Comparison of ENCODE assay signal across 22 cellular contexts in genomic region chr1:246373828-246374569, GRCh38.
"Had no signal": no experiment of that assay in that cellular context is flagged by ENCODE, and none has a peak within 500 bp of the region (broad histone marks: within the 10 kb centered on the region; RNA-seq: fewer than 3 reads in every experiment).

No MANE protein-coding gene starts in this region.

- H3K36me3 Mint-ChIP-seq: activated naive CD4-positive, alpha-beta T cell treated with anti-CD3 and anti-CD28 coated beads, Interleukin-2, amount 10 ng/mL, durations not matched to agents 7 days and 5 days; naive B cell had no signal

- H3K27me3 Mint-ChIP-seq: activated CD4-positive, alpha-beta memory T cell treated with anti-CD3 and anti-CD28 coated beads for 36 hours; activated naive CD4-positive, alpha-beta T cell treated with anti-CD3 and anti-CD28 coated beads, Interleukin-2, amount 10 ng/mL, durations not matched to agents 7 days and 5 days; naive B cell; progenitor cell of endocrine pancreas; stimulated activated naive B cell treated with anti-CD40 and anti-IgM and Interleukin-4, amounts not matched to agents 10 μg/mL and 1 μg/mL and 100 μg/mL, for 72 hours; type B pancreatic cell had no signal

- H3K4me3 Mint-ChIP-seq: activated CD4-positive, alpha-beta memory T cell treated with anti-CD3 and anti-CD28 coated beads for 36 hours; activated naive CD4-positive, alpha-beta T cell treated with anti-CD3 and anti-CD28 coated beads, Interleukin-2, amount 10 ng/mL, durations not matched to agents 7 days and 5 days; naive B cell; stimulated activated naive B cell treated with anti-CD40 and anti-IgM and Interleukin-4, amounts not matched to agents 10 μg/mL and 1 μg/mL and 100 μg/mL, for 72 hours; T-helper 1 cell treated with Interleukin-12 subunit alpha and Interleukin-12 subunit beta and Interleukin-4 antibody, amounts not matched to agents 30 μg/mL and 1 μg/mL, for 36 hours; type B pancreatic cell had no signal

- DNase-seq: activated CD4-positive, alpha-beta memory T cell treated with anti-CD3 and anti-CD28 coated beads for 36 hours; activated CD4-positive, alpha-beta T cell treated with anti-CD3 and anti-CD28 coated beads for 48 hours; activated effector memory CD4-positive, alpha-beta T cell treated with anti-CD3 and anti-CD28 coated beads, Interleukin-2, amount 50 U/mL, for 16 hours; activated naive CD4-positive, alpha-beta T cell treated with anti-CD3 and anti-CD28 coated beads, Interleukin-2, amount 10 ng/mL, durations not matched to agents 7 days and 5 days; amygdala; cerebellar nuclear complex; cortex of kidney; heart left ventricle; islet precursor cell; left cardiac atrium; naive B cell; retina; sigmoid colon; stimulated activated CD4-positive, alpha-beta T cell treated with anti-CD3 and anti-CD28 coated beads, Interleukin-15, amount 100 ng/mL, for 24 hours; stimulated activated CD8-positive, alpha-beta memory T cell treated with anti-CD3 and anti-CD28 coated beads, Interleukin-4, amount 100 ng/mL, for 48 hours; stimulated activated naive B cell treated with anti-CD40 and anti-IgM and Interleukin-4, amounts not matched to agents 10 μg/mL and 1 μg/mL and 100 μg/mL, for 72 hours had no signal

- H3K27ac Mint-ChIP-seq: activated CD4-positive, alpha-beta memory T cell treated with anti-CD3 and anti-CD28 coated beads for 36 hours; activated naive CD4-positive, alpha-beta T cell treated with anti-CD3 and anti-CD28 coated beads, Interleukin-2, amount 10 ng/mL, durations not matched to agents 7 days and 5 days; progenitor cell of endocrine pancreas; stimulated activated naive B cell treated with anti-CD40 and anti-IgM and Interleukin-4, amounts not matched to agents 10 μg/mL and 1 μg/mL and 100 μg/mL, for 72 hours; T-helper 1 cell treated with Interleukin-12 subunit alpha and Interleukin-12 subunit beta and Interleukin-4 antibody, amounts not matched to agents 30 μg/mL and 1 μg/mL, for 36 hours; type B pancreatic cell had no signal

- H3K4me3 ChIP-seq: gastroesophageal sphincter, heart left ventricle, sigmoid colon, smooth muscle cell, thoracic aorta had no signal

- H3K4me1 Mint-ChIP-seq: activated naive CD4-positive, alpha-beta T cell treated with anti-CD3 and anti-CD28 coated beads, Interleukin-2, amount 10 ng/mL, durations not matched to agents 7 days and 5 days had no signal

- ATAC-seq: gastroesophageal sphincter; heart left ventricle; left cardiac atrium; stimulated activated naive B cell treated with anti-CD40 and anti-IgM and Interleukin-4, amounts not matched to agents 10 μg/mL and 1 μg/mL and 100 μg/mL, for 72 hours had no signal

- H3K9me3 Mint-ChIP-seq: activated naive CD4-positive, alpha-beta T cell treated with anti-CD3 and anti-CD28 coated beads, Interleukin-2, amount 10 ng/mL, durations not matched to agents 7 days and 5 days; naive B cell; stimulated activated naive B cell treated with anti-CD40 and anti-IgM and Interleukin-4, amounts not matched to agents 10 μg/mL and 1 μg/mL and 100 μg/mL, for 72 hours; T-helper 1 cell treated with Interleukin-12 subunit alpha and Interleukin-12 subunit beta and Interleukin-4 antibody, amounts not matched to agents 30 μg/mL and 1 μg/mL, for 36 hours; type B pancreatic cell had no signal
